In genomic region chr17:34519286-34519685, GRCh38 we compare ENCODE assay signal across 10 cellular contexts.
DNase-seq lines count a peak whose midpoint lies in the region; ATAC-seq, FAIRE-seq and TF ChIP-seq lines count a peak whose summit lies in the region.
"Had no signal": no experiment of that assay in that cellular context is flagged by ENCODE, and none has a peak within 500 bp of the region (broad histone marks: within the 10 kb centered on the region; RNA-seq: fewer than 3 reads in every experiment).

No MANE protein-coding gene starts in this region.

- no peaks in the 10 kb centered on the region for H3K4me1 Mint-ChIP-seq in nephron
- H3K4me1 Mint-ChIP-seq: brain, naive B cell had no signal

- H3K4me3 Mint-ChIP-seq in nephron: no peak overlapping the region
- H3K4me3 Mint-ChIP-seq: brain, naive B cell had no signal

- H3K27me3 ChIP-seq in K562 (ENCODE audit: control insufficient read depth in 2 of 2, insufficient read depth in 2 of 2, low read length in 2 of 2): peaks cover 0 to 15% of the 10 kb centered on the region in 2 experiments; a peak in 2 of 5 replicates

- H3K27ac Mint-ChIP-seq in nephron: no peak overlapping the region
- H3K27ac Mint-ChIP-seq: brain, naive B cell had no signal

- no TSS peak for BruUV-seq in K562 (replicated peaks; lab: Mats Ljungman, UMichigan)

- POLR2A ChIA-PET in K562 (lab: Yijun Ruan, JAX): no interaction called here

- H2AFZ ChIP-seq in K562 (ENCODE audit: low read depth, low read length): no peak overlapping the region

- no peaks in the 10 kb centered on the region for H3K9me3 ChIP-seq in K562 (replicated peaks; ENCODE audit: control insufficient read depth, insufficient read depth, low read depth, low read length)

- H3K4me2 ChIP-seq in K562 (ENCODE audit: insufficient read depth, low read length): no peak overlapping the region

- no peaks in the 10 kb centered on the region for H3K36me3 Mint-ChIP-seq in nephron (ENCODE audit: low read depth)
- H3K36me3 Mint-ChIP-seq: brain, naive B cell had no signal

- no peak overlapping the region for H3K27ac ChIP-seq in K562 (ENCODE audit: extremely low read depth, low read depth, low read length)

- FAIRE-seq in K562 (lab: Jason Lieb, UNC): peak; percentile 57

- TF ChIP-seq POLR2A in K562 (conservative IDR thresholded peaks at IDR 0.05): no peak

- no peak overlapping the region for H3K9ac ChIP-seq in K562 (ENCODE audit: insufficient read depth in 1 of 2, low read depth in 2 of 2, low read length in 2 of 2)

- H3K9me1 ChIP-seq in K562 (ENCODE audit: control insufficient read depth, insufficient read depth, low read length): no peaks in the 10 kb centered on the region

- H3K9me3 Mint-ChIP-seq in nephron: no peaks in the 10 kb centered on the region
- H3K9me3 Mint-ChIP-seq: brain, naive B cell had no signal

- in situ Hi-C loops in K562 (cut with MboI): no loop called here

- H4K20me1 ChIP-seq in K562 (replicated peaks; ENCODE audit: control insufficient read depth, insufficient read depth, low read length): peaks cover 15% of the 10 kb centered on the region; the same call in 1 of the 2 replicates

- TF ChIP-seq CTCF in K562 (IDR thresholded peaks at IDR 0.05 in 2 of 3, conservative IDR thresholded peaks at IDR 0.05 in 1 of 3; ENCODE audit: insufficient read depth in 2 of 3, low read depth in 1 of 3, low read length in 3 of 3) (peak; percentile 62 to 78 (median 68)), nephron (IDR thresholded peaks at IDR 0.05; ENCODE audit: unreplicated experiment in 3 of 3) (peak; percentile 18 to 27 (median 26))

- no peaks in the 10 kb centered on the region for H3K4me1 ChIP-seq in K562 (replicated peaks in 1 of 2; ENCODE audit: control insufficient read depth in 2 of 2, insufficient read depth in 2 of 2, low read length in 2 of 2)

- no peaks in the 10 kb centered on the region for H3K36me3 ChIP-seq in K562 (ENCODE audit: control insufficient read depth, insufficient read depth, low read length)

- H3K79me2 ChIP-seq in K562 (ENCODE audit: control insufficient read depth, insufficient read depth, low read length): no peaks in the 10 kb centered on the region

- ATAC-seq in K562: peak; percentile 88
- ATAC-seq in GM19395 (IDR thresholded peaks at IDR 0.05; ENCODE audit: unreplicated experiment): no peak
- ATAC-seq in HG02852 (IDR thresholded peaks at IDR 0.05; ENCODE audit: unreplicated experiment): no peak

- peaks cover 60% of the 10 kb centered on the region for H3K27me3 Mint-ChIP-seq in nephron (ENCODE audit: low read depth)

- TF ChIP-seq EP300 in K562 (IDR thresholded peaks at IDR 0.05; ENCODE audit: low read length): no peak

- 3% methylated on average over 6 of the region's 7 CpGs for WGBS in K562 (ENCODE audit: insufficient coverage, low coverage, missing lambda C conversion rate)

- intact Hi-C loops in K562 (cut with micrococcal nuclease): loop anchor here (1.0 kb wide), 1 partner anchor 99 kb away; no protein-coding TSS in a partner anchor

- H3K4me3 ChIP-seq in K562: no peak overlapping the region

- peak; percentile 40 to 65 for TF ChIP-seq RAD21 in K562 (CRISPR knock-in tag; conservative IDR thresholded peaks at IDR 0.05 in 1 of 2, IDR thresholded peaks at IDR 0.05 in 1 of 2)

- CTCF ChIA-PET in K562 (lab: Yijun Ruan, JAX; ENCODE audit: low intra/inter-chr PET ratio): interaction anchor here (0.9 to 1.8 kb wide), 2 partner anchors 75 to 99 kb away, joined by 5 to 6 read pairs; no protein-coding TSS in a partner anchor

- peak; percentile 24 to 55 for DNase-seq in NCI-H524 (lab: John Stamatoyannopoulos, UW)
- DNase-seq in NCI-H524 treated with DMSO at 0.1 percent for 48 hours (lab: John Stamatoyannopoulos, UW): no peak
- peak; percentile 31 for DNase-seq in HT-29 (ENCODE audit: low spot score)
- DNase-seq in K562 (ENCODE audit: extremely low read depth in 1 of 4, low spot score in 3 of 4): peak; percentile 57 to 80 (median 66)
- DNase-seq in HPDE6-E6E7 (ENCODE audit: extremely low spot score): no peak
- DNase-seq: naive B cell had no signal

TF ChIP-seq in K562, 482 proteins besides CTCF, POLR2A, EP300 and RAD21:
- no peak for TF ChIP-seq SFPQ (IDR thresholded peaks at IDR 0.05; ENCODE audit: low read depth, low read length)
- no peak for TF ChIP-seq YY1 (IDR thresholded peaks at IDR 0.05; ENCODE audit: borderline replicate concordance in 1 of 3, control insufficient read depth in 1 of 3, extremely low read depth in 1 of 3, insufficient read depth in 3 of 3, insufficient read length in 1 of 3, insufficient replicate concordance in 2 of 3, low read depth in 1 of 3, low read length in 2 of 3)
- TF ChIP-seq RCOR1 (IDR thresholded peaks at IDR 0.05; ENCODE audit: borderline replicate concordance in 1 of 2, low read depth in 2 of 2, low read length in 2 of 2): peak in 1 of 2 experiments; percentile 51; a peak in 1 of 4 replicates
- TF ChIP-seq SMC3 (conservative IDR thresholded peaks at IDR 0.05; ENCODE audit: insufficient read depth, low read depth, low read length): peak; percentile 50
- TF ChIP-seq, protein P1, sequence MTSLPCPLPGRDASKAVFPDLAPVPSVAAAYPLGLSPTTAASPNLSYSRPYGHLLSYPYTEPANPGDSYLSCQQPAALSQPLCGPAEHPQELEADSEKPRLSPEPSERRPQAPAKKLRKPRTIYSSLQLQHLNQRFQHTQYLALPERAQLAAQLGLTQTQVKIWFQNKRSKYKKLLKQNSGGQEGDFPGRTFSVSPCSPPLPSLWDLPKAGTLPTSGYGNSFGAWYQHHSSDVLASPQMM (CRISPR knock-in tag; IDR thresholded peaks at IDR 0.05): no peak
- TF ChIP-seq, protein P2, sequence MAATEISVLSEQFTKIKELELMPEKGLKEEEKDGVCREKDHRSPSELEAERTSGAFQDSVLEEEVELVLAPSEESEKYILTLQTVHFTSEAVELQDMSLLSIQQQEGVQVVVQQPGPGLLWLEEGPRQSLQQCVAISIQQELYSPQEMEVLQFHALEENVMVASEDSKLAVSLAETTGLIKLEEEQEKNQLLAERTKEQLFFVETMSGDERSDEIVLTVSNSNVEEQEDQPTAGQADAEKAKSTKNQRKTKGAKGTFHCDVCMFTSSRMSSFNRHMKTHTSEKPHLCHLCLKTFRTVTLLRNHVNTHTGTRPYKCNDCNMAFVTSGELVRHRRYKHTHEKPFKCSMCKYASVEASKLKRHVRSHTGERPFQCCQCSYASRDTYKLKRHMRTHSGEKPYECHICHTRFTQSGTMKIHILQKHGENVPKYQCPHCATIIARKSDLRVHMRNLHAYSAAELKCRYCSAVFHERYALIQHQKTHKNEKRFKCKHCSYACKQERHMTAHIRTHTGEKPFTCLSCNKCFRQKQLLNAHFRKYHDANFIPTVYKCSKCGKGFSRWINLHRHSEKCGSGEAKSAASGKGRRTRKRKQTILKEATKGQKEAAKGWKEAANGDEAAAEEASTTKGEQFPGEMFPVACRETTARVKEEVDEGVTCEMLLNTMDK (IDR thresholded peaks at IDR 0.05; ENCODE audit: borderline replicate concordance, insufficient read depth, low read depth, low read length, poor library complexity, severe bottlenecking): peak; percentile 70
- TF ChIP-seq ZNF184 (CRISPR knock-in tag; IDR thresholded peaks at IDR 0.05): no peak
- no peak for TF ChIP-seq RBBP5 (IDR thresholded peaks at IDR 0.05; ENCODE audit: borderline replicate concordance, insufficient read depth, low read length, poor library complexity, severe bottlenecking)
- no peak for TF ChIP-seq ZNF551 (CRISPR knock-in tag; IDR thresholded peaks at IDR 0.05)
- peak; percentile 51; the same call in 1 of the 2 replicates for TF ChIP-seq CTBP1 (IDR thresholded peaks at IDR 0.05; ENCODE audit: borderline replicate concordance)
- no peak for TF ChIP-seq RUNX1 (IDR thresholded peaks at IDR 0.05; ENCODE audit: low read depth)
- no peak for TF ChIP-seq ZNF699 (CRISPR knock-in tag; IDR thresholded peaks at IDR 0.05; ENCODE audit: insufficient replicate concordance)
- no peak for TF ChIP-seq CCNT2 (IDR thresholded peaks at IDR 0.05; ENCODE audit: borderline replicate concordance, extremely low read depth, insufficient read length, low read depth, low read length)
- no peak for TF ChIP-seq POLR2AphosphoS5 (IDR thresholded peaks at IDR 0.05; ENCODE audit: control insufficient read depth, insufficient read depth, low read depth, low read length)
- peak; percentile 82 for TF ChIP-seq RFX1 (IDR thresholded peaks at IDR 0.05)
- TF ChIP-seq POLR2B (IDR thresholded peaks at IDR 0.05; ENCODE audit: low read depth, partially characterized antibody): no peak

Comparison
In these comparisons a context has a peak if more than half of its experiments do, and no peak if none do; other contexts are left out.
1. DNase-seq: peak in NCI-H524 (2 of 2), HT-29 (single experiment) and K562 (4 of 4); none in NCI-H524 treated with DMSO at 0.1 percent for 48 hours (single experiment) and HPDE6-E6E7 (single experiment).